18 cellular contexts compared by ENCODE assay signal in genomic region chr5:178335287-178336030, GRCh38.
"Had no signal": no experiment of that assay in that cellular context is flagged by ENCODE, and none has a peak within 500 bp of the region (broad histone marks: within the 10 kb centered on the region; RNA-seq: fewer than 3 reads in every experiment).

No MANE protein-coding gene starts in this region.

- H3K27me3 ChIP-seq: cardiac muscle cell, left lung had no signal

- DNase-seq: activated CD4-positive, alpha-beta T cell treated with anti-CD3 and anti-CD28 coated beads for 36 hours; activated CD4-positive, alpha-beta T cell treated with anti-CD3 and anti-CD28 coated beads, Interleukin-2, amount 50 U/mL, for 48 hours; activated naive CD4-positive, alpha-beta T cell treated with anti-CD3 and anti-CD28 coated beads for 36 hours; activated T-cell treated with anti-CD3 and anti-CD28 coated beads, Interleukin-2, amount 50 U/mL, for 48 hours; dermis blood vessel endothelial cell; effector CD8-positive, alpha-beta T cell; erythroblast; foreskin keratinocyte; mammary epithelial cell; stimulated activated CD4-positive, alpha-beta T cell treated with anti-CD3 and anti-CD28 coated beads, Interleukin-12 subunit alpha, Interleukin-12 subunit beta, amount 100 ng/mL, for 4 hours; stimulated activated CD4-positive, alpha-beta T cell treated with anti-CD3 and anti-CD28 coated beads, Interleukin-4, amount 100 ng/mL, for 4 hours; T-cell had no signal

- H3K27ac Mint-ChIP-seq: activated CD4-positive, alpha-beta T cell treated with anti-CD3 and anti-CD28 coated beads for 36 hours; activated naive CD4-positive, alpha-beta T cell treated with anti-CD3 and anti-CD28 coated beads for 36 hours; stimulated activated naive CD8-positive, alpha-beta T cell treated with anti-CD3 and anti-CD28 coated beads, Interleukin-15, Interleukin-2, amounts not matched to agents 100 ng/mL and 50 ng/mL, for 24 hours; T-cell had no signal

- ATAC-seq: activated CD4-positive, alpha-beta T cell treated with anti-CD3 and anti-CD28 coated beads for 36 hours; body of pancreas; foreskin keratinocyte; T-cell had no signal

- H3K9me3 Mint-ChIP-seq: activated naive CD4-positive, alpha-beta T cell treated with anti-CD3 and anti-CD28 coated beads for 36 hours; stimulated activated naive CD8-positive, alpha-beta T cell treated with anti-CD3 and anti-CD28 coated beads, Interleukin-15, Interleukin-2, amounts not matched to agents 100 ng/mL and 50 ng/mL, for 24 hours; T-cell had no signal

- H3K36me3 ChIP-seq: cardiac muscle cell, left lung, prostate gland, tibial artery had no signal

- H3K4me3 ChIP-seq: body of pancreas, cardiac muscle cell, left lung, prostate gland, tibial artery had no signal

- H3K4me1 ChIP-seq: foreskin keratinocyte had no signal

- H3K9me3 ChIP-seq: body of pancreas, left lung, prostate gland, tibial artery had no signal

- H3K36me3 Mint-ChIP-seq: T-cell had no signal

- H3K4me3 Mint-ChIP-seq: activated CD4-positive, alpha-beta T cell treated with anti-CD3 and anti-CD28 coated beads for 36 hours; activated naive CD4-positive, alpha-beta T cell treated with anti-CD3 and anti-CD28 coated beads for 36 hours; stimulated activated naive CD8-positive, alpha-beta T cell treated with anti-CD3 and anti-CD28 coated beads, Interleukin-15, Interleukin-2, amounts not matched to agents 100 ng/mL and 50 ng/mL, for 24 hours; T-cell had no signal

- H3K27me3 Mint-ChIP-seq: activated CD4-positive, alpha-beta T cell treated with anti-CD3 and anti-CD28 coated beads for 36 hours; stimulated activated naive CD8-positive, alpha-beta T cell treated with anti-CD3 and anti-CD28 coated beads, Interleukin-15, Interleukin-2, amounts not matched to agents 100 ng/mL and 50 ng/mL, for 24 hours had no signal

- H3K27ac ChIP-seq: body of pancreas, cardiac muscle cell, foreskin keratinocyte, prostate gland, tibial artery had no signal
